In genomic region chr1:59696421-59697115, GRCh38 we compare ENCODE assay signal across 11 cellular contexts.
DNase-seq lines count a peak whose midpoint lies in the region; ATAC-seq and TF ChIP-seq lines count a peak whose summit lies in the region.
"Had no signal": no experiment of that assay in that cellular context is flagged by ENCODE, and none has a peak within 500 bp of the region (broad histone marks: within the 10 kb centered on the region; RNA-seq: fewer than 3 reads in every experiment).

No MANE protein-coding gene starts in this region.

- peak overlapping the region; percentile 79 for H3K4me3 ChIP-seq in CD4-positive, CD25-positive, alpha-beta regulatory T cell (ENCODE audit: low read depth, low read length)
- H3K4me3 ChIP-seq: body of pancreas had no signal

- H3K27me3 ChIP-seq in CD4-positive, CD25-positive, alpha-beta regulatory T cell (ENCODE audit: control insufficient read depth, insufficient read depth, low read length): no peaks in the 10 kb centered on the region
- H3K27me3 ChIP-seq: body of pancreas had no signal

- H3K9me3 Mint-ChIP-seq in CD4-positive, CD25-positive, alpha-beta regulatory T cell: peaks cover 0 to 3% (median 0%) of the 10 kb centered on the region in 7 donors

- peak overlapping the region in 1 of 3 donors; percentile 11 for H3K27ac Mint-ChIP-seq in CD4-positive, CD25-positive, alpha-beta regulatory T cell

- no peak for ATAC-seq in CD4-positive, CD25-positive, alpha-beta regulatory T cell (ENCODE audit: low read depth in 2 of 2)
- ATAC-seq in GM21447 (IDR thresholded peaks at IDR 0.05; ENCODE audit: unreplicated experiment): peak; percentile 42
- peak; percentile 21 for ATAC-seq in left lobe of liver
- ATAC-seq in HG03097 (IDR thresholded peaks at IDR 0.05; ENCODE audit: low FRiP score, unreplicated experiment): no peak

- no peaks in the 10 kb centered on the region for H3K36me3 Mint-ChIP-seq in CD4-positive, CD25-positive, alpha-beta regulatory T cell

- H3K27ac ChIP-seq in CD4-positive, CD25-positive, alpha-beta regulatory T cell (ENCODE audit: insufficient read depth, low read length, poor library complexity, severe bottlenecking): no peak overlapping the region
- H3K27ac ChIP-seq: VCaP had no signal

- no peaks in the 10 kb centered on the region for H3K9me3 ChIP-seq in CD4-positive, CD25-positive, alpha-beta regulatory T cell (ENCODE audit: control insufficient read depth in 2 of 2, low read length in 2 of 2)
- H3K9me3 ChIP-seq: body of pancreas had no signal

- H3K4me1 Mint-ChIP-seq in CD4-positive, CD25-positive, alpha-beta regulatory T cell: peaks cover 0 to 18% (median 16%) of the 10 kb centered on the region in 4 donors

- H3K4me1 ChIP-seq in CD4-positive, CD25-positive, alpha-beta regulatory T cell (ENCODE audit: control insufficient read depth, insufficient read depth, low read length, poor library complexity, severe bottlenecking): peaks cover 5% of the 10 kb centered on the region

- no peaks in the 10 kb centered on the region for H3K27me3 Mint-ChIP-seq in CD4-positive, CD25-positive, alpha-beta regulatory T cell

- peak overlapping the region in 2 of 4 donors; percentile 23 to 52 for H3K4me3 Mint-ChIP-seq in CD4-positive, CD25-positive, alpha-beta regulatory T cell

- DNase-seq in CD4-positive, CD25-positive, alpha-beta regulatory T cell: no peak
- peak; percentile 94 for DNase-seq in MV-4-11 (lab: John Stamatoyannopoulos, UW)
- DNase-seq in left lobe of liver (ENCODE audit: low spot score): no peak
- no peak for DNase-seq in GM10266 (ENCODE audit: extremely low spot score)
- DNase-seq in NCI-H1105 (lab: John Stamatoyannopoulos, UW): no peak
- no peak for DNase-seq in NCI-H510A treated with DMSO at 0.1 percent for 48 hours (lab: John Stamatoyannopoulos, UW)
- DNase-seq: NCI-H2029 had no signal

- H3K36me3 ChIP-seq in CD4-positive, CD25-positive, alpha-beta regulatory T cell (ENCODE audit: control insufficient read depth, insufficient read depth, low read length): no peaks in the 10 kb centered on the region

- no peak for TF ChIP-seq CTCF in GM10266 (IDR thresholded peaks at IDR 0.05; ENCODE audit: control insufficient read depth, insufficient read depth, low read depth, missing control alignments)

Comparison
In these comparisons a context has a peak if more than half of its experiments do, and no peak if none do; other contexts are left out.
1. ATAC-seq: peak in GM21447 (single experiment) and left lobe of liver (single experiment); none in CD4-positive, CD25-positive, alpha-beta regulatory T cell (0 of 2) and HG03097 (single experiment).